ENCODE assay signal across 8 cellular contexts in genomic region chr1:52055066-52055853, GRCh38. TPM values are rescaled to one million over a fixed set of nuclear protein-coding genes. Genes with fewer than 3 reads are reported as not detected.
DNase-seq lines count a peak whose midpoint lies in the region; ATAC-seq, FAIRE-seq and TF ChIP-seq lines count a peak whose summit lies in the region.

Gene TXNDC12, minus strand, starts transcription at chr1:52055191. Its CDS starts 95 bp downstream, at chr1:52055096.

- dilution Hi-C loops in endothelial cell of umbilical vein (cut with MboI; ENCODE audit: extremely low pct_ligation_motif_present, low sequenced_read_pairs): no loop called here

- H3K27ac Mint-ChIP-seq in mesothelial cell of epicardium: peak within 1 kb of the TSS; percentile 96

- H3K9me3 Mint-ChIP-seq in mesothelial cell of epicardium: no peaks in the 10 kb centered on the region

- TF ChIP-seq CTCF in OCI-LY7 (conservative IDR thresholded peaks at IDR 0.05; ENCODE audit: low read length): no peak
- TF ChIP-seq CTCF in endothelial cell of umbilical vein (IDR thresholded peaks at IDR 0.05; ENCODE audit: extremely low read depth in 1 of 2, insufficient read depth in 1 of 2, low read depth in 1 of 2, low read length in 2 of 2): no peak
- no peak for TF ChIP-seq CTCF in mesothelial cell of epicardium (IDR thresholded peaks at IDR 0.05; ENCODE audit: unreplicated experiment)

- peak within 1 kb of the TSS; percentile 93 for H3K4me3 Mint-ChIP-seq in mesothelial cell of epicardium

- FAIRE-seq in endothelial cell of umbilical vein (lab: Jason Lieb, UNC): peak; percentile 75

- POLR2A ChIA-PET in OCI-LY7 (lab: Charles Lee) (interaction anchor here (0.6 to 2.0 kb wide), 8 partner anchors 10 to 324 kb away, joined by 3 to 14 read pairs (median 4); partner anchors contain the start of gene KTI12), endothelial cell of umbilical vein (lab: Charles Lee) (interaction anchor here (1.4 to 1.5 kb wide), 2 partner anchors 22 to 28 kb away, joined by 3 to 4 read pairs; partner anchors contain the start of gene KTI12)

- intact Hi-C loops in OCI-LY7 (cut with micrococcal nuclease; ENCODE audit: unreplicated experiment): loop anchor here (10.0 kb wide), 2 partner anchors 1270 to 1780 kb away; partner anchors contain the start of genes LRP8 and NDC1
- intact Hi-C loops in endothelial cell of umbilical vein (cut with micrococcal nuclease): loop anchor here (1.0 to 5.0 kb wide), 2 partner anchors 22 to 312 kb away; partner anchors contain the start of genes CC2D1B and KTI12

- H2AFZ ChIP-seq in OCI-LY7 (ENCODE audit: low read length): peak within 1 kb of the TSS; percentile 90
- H2AFZ ChIP-seq in endothelial cell of umbilical vein (ENCODE audit: low read depth, low read length): peak within 1 kb of the TSS; percentile 71

- H3K4me3 ChIP-seq in OCI-LY7 (ENCODE audit: low read depth, low read length, poor library complexity, severe bottlenecking): peak within 1 kb of the TSS; percentile 96
- H3K4me3 ChIP-seq in endothelial cell of umbilical vein (replicated peaks in 1 of 3; ENCODE audit: insufficient read depth in 1 of 3, low read depth in 1 of 3, low read length in 3 of 3): peak within 1 kb of the TSS; percentile 62 to 93 (median 92)

- H3K27me3 ChIP-seq in endothelial cell of umbilical vein (ENCODE audit: control insufficient read depth in 2 of 2, insufficient read depth in 2 of 2, low read length in 2 of 2): no peaks in the 10 kb centered on the region

- no peaks in the 10 kb centered on the region for H3K9me2 ChIP-seq in OCI-LY7 (ENCODE audit: insufficient read depth, low read length)

- no peaks in the 10 kb centered on the region for H3K27me3 Mint-ChIP-seq in mesothelial cell of epicardium (ENCODE audit: low read depth)

- CTCF ChIA-PET in OCI-LY7 (lab: Charles Lee; ENCODE audit: unreplicated experiment) (interaction anchor here (0.6 to 1.1 kb wide), 2 partner anchors 176 to 498 kb away, joined by 3 read pairs; partner anchors contain the start of gene TUT4), endothelial cell of umbilical vein (lab: Charles Lee) (interaction anchor here (1.0 to 1.1 kb wide), 3 partner anchors 11 to 158 kb away, joined by 3 to 4 read pairs (median 3); partner anchors contain the start of gene RAB3B)

- H3K36me3 ChIP-seq in OCI-LY7 (ENCODE audit: insufficient read depth, low read length) (peaks cover 47% of the 10 kb centered on the region), endothelial cell of umbilical vein (ENCODE audit: control insufficient read depth in 2 of 2, extremely low read depth in 1 of 2, insufficient read depth in 2 of 2, low read length in 2 of 2) (peaks cover 3 to 4% of the 10 kb centered on the region in 2 experiments)

- peak within 1 kb of the TSS; percentile 80 for H3K27ac ChIP-seq in OCI-LY7 (ENCODE audit: low read depth, low read length, poor library complexity, severe bottlenecking)
- H3K27ac ChIP-seq in endothelial cell of umbilical vein (ENCODE audit: insufficient read depth, low read depth, low read length): peak within 1 kb of the TSS; percentile 75

- H3K79me2 ChIP-seq in OCI-LY7 (ENCODE audit: insufficient read depth, low read depth, low read length) (peaks cover 69% of the 10 kb centered on the region), endothelial cell of umbilical vein (ENCODE audit: control insufficient read depth, insufficient read depth, low read length) (peaks cover 44% of the 10 kb centered on the region)

- peak; percentile 96 for TF ChIP-seq POLR2A in endothelial cell of umbilical vein (IDR thresholded peaks at IDR 0.05; ENCODE audit: low read depth, low read length)

- H3K4me2 ChIP-seq in OCI-LY7 (ENCODE audit: low read length): peak within 1 kb of the TSS; percentile 97
- H3K4me2 ChIP-seq in endothelial cell of umbilical vein (ENCODE audit: insufficient read depth, low read length): peak within 1 kb of the TSS; percentile 97

- peak within 1 kb of the TSS; percentile 86 for H3K9ac ChIP-seq in endothelial cell of umbilical vein (replicated peaks; ENCODE audit: extremely low read depth, insufficient read depth, low read length)

- H3K9me3 ChIP-seq in OCI-LY7 (ENCODE audit: low read length) (no peaks in the 10 kb centered on the region), endothelial cell of umbilical vein (replicated peaks; ENCODE audit: control insufficient read depth, insufficient read depth, low read length) (no peaks in the 10 kb centered on the region)

- H3K4me1 ChIP-seq in OCI-LY7 (ENCODE audit: insufficient read depth, low read length, poor library complexity, severe bottlenecking) (peaks cover 38% of the 10 kb centered on the region), endothelial cell of umbilical vein (ENCODE audit: control insufficient read depth, extremely low read depth, insufficient read depth, low read length) (peaks cover 24% of the 10 kb centered on the region)

- peaks cover 7% of the 10 kb centered on the region for H3K36me3 Mint-ChIP-seq in mesothelial cell of epicardium

- peak; percentile 33 for ATAC-seq in GM21390 (IDR thresholded peaks at IDR 0.05; ENCODE audit: unreplicated experiment)

- H4K20me1 ChIP-seq in OCI-LY7 (ENCODE audit: insufficient read depth, low read length) (peaks cover 31% of the 10 kb centered on the region; the same call in 1 of the 2 replicates), endothelial cell of umbilical vein (replicated peaks; ENCODE audit: control insufficient read depth, extremely low read depth, insufficient read depth, low read length) (no peaks in the 10 kb centered on the region)

- BruUV-seq in OCI-LY7 (replicated peaks; lab: Mats Ljungman, UMichigan) (no TSS peak), endothelial cell of umbilical vein (replicated peaks; lab: Mats Ljungman, UMichigan) (no TSS peak)

- DNase-seq in COR-L47 (lab: John Stamatoyannopoulos, UW) (peak; percentile 73), HuH-7.5 (ENCODE audit: low spot score) (peak; percentile 87), OCI-LY7 (ENCODE audit: low spot score) (peak; percentile 88), activated T-cell treated with anti-CD3 and anti-CD28 coated beads for 1 hour (ENCODE audit: low read depth) (peak; percentile 40), endothelial cell of umbilical vein (ENCODE audit: low read depth, low spot score) (peak; percentile 92), mesothelial cell of epicardium (ENCODE audit: low spot score in 2 of 2, unreplicated experiment in 2 of 2) (peak; percentile 46 to 69)
- DNase-seq in stimulated activated CD8-positive, alpha-beta memory T cell treated with anti-CD3 and anti-CD28 coated beads, Interleukin-2, amount 100 ng/mL, for 1 hour (ENCODE audit: low read depth in 2 of 2): peak; percentile 19 to 25

- H3K9me1 ChIP-seq in endothelial cell of umbilical vein (replicated peaks; ENCODE audit: control insufficient read depth, extremely low read depth, insufficient read depth, low read length): no peaks in the 10 kb centered on the region

- H3K4me1 Mint-ChIP-seq in mesothelial cell of epicardium: peaks cover 47% of the 10 kb centered on the region

TF ChIP-seq in endothelial cell of umbilical vein, 7 proteins besides CTCF, POLR2A, EP300 and RAD21:
- no peak for TF ChIP-seq MYC (IDR thresholded peaks at IDR 0.05; ENCODE audit: low read depth, low read length)
- TF ChIP-seq EZH2 (IDR thresholded peaks at IDR 0.05; ENCODE audit: borderline replicate concordance, low read depth, low read length, severe bottlenecking): no peak
- TF ChIP-seq GATA2 (IDR thresholded peaks at IDR 0.05; ENCODE audit: insufficient read depth, insufficient read length, low read depth, low read length): no peak
- TF ChIP-seq MAX (IDR thresholded peaks at IDR 0.05; ENCODE audit: insufficient read depth, insufficient read length): no peak
- TF ChIP-seq JUN (IDR thresholded peaks at IDR 0.05; ENCODE audit: borderline replicate concordance, insufficient read depth, insufficient read length, low read depth): no peak
- TF ChIP-seq POLR2AphosphoS5 (IDR thresholded peaks at IDR 0.05; ENCODE audit: insufficient read depth, low read depth, low read length): peak; percentile 85
- TF ChIP-seq FOS (IDR thresholded peaks at IDR 0.05; ENCODE audit: borderline replicate concordance, insufficient read depth, low read length): peak; percentile 5

RNA-seq across cellular contexts. Expression of gene TXNDC12, which starts in this region (rescaled TPM):
- 26.6 and 28.5 TPM in 2 replicates for total RNA-seq in OCI-LY7 (2014; rRNA removed; shearing (Covaris generic))
- total RNA-seq in OCI-LY7 (2022): 38.2 and 40.5 TPM in 2 replicates
- 55.1 and 57.4 TPM in 2 replicates for total RNA-seq in endothelial cell of umbilical vein
- 23.3 and 33.7 TPM in 2 replicates for polyA plus RNA-seq in endothelial cell of umbilical vein
- 22.6 and 30.5 TPM in 2 replicates for polyA plus RNA-seq in endothelial cell of umbilical vein (2011; cell fraction: cytosol; rRNA removed)
- 10.7 and 16.1 TPM in 2 replicates for polyA plus RNA-seq in endothelial cell of umbilical vein (2011; cell fraction: nucleus; rRNA removed)
- 50.4 and 50.6 TPM in 2 replicates for polyA plus RNA-seq in endothelial cell of umbilical vein (2012)
- 25.0 and 36.8 TPM in 2 replicates for polyA minus RNA-seq in endothelial cell of umbilical vein
- polyA minus RNA-seq in endothelial cell of umbilical vein (2011; cell fraction: cytosol; rRNA and poly(A)+ RNA removed): 46.6 TPM
- 7.5 and 11.6 TPM in 2 replicates for polyA minus RNA-seq in endothelial cell of umbilical vein (2011; cell fraction: nucleus; rRNA and poly(A)+ RNA removed)
- total RNA-seq in mesothelial cell of epicardium: 46.7 to 53.9 TPM (median 47.8 TPM) in 3 replicates

Comparison
In these comparisons a context has a peak if more than half of its experiments do, and no peak if none do; other contexts are left out.
1. Peak in every context shown above with its lines: DNase-seq, ATAC-seq, H3K4me3 ChIP-seq and H3K27ac ChIP-seq.
2. DNase-seq: peak in every context shown above with its lines; median percentile 92 in endothelial cell of umbilical vein; 88 in OCI-LY7; 87 in HuH-7.5; 73 in COR-L47; 58 in mesothelial cell of epicardium; 40 in activated T-cell treated with anti-CD3 and anti-CD28 coated beads for 1 hour; 22 in stimulated activated CD8-positive, alpha-beta memory T cell treated with anti-CD3 and anti-CD28 coated beads, Interleukin-2, amount 100 ng/mL, for 1 hour.